7 cellular contexts compared by ENCODE assay signal in the genomic region with DNA sequence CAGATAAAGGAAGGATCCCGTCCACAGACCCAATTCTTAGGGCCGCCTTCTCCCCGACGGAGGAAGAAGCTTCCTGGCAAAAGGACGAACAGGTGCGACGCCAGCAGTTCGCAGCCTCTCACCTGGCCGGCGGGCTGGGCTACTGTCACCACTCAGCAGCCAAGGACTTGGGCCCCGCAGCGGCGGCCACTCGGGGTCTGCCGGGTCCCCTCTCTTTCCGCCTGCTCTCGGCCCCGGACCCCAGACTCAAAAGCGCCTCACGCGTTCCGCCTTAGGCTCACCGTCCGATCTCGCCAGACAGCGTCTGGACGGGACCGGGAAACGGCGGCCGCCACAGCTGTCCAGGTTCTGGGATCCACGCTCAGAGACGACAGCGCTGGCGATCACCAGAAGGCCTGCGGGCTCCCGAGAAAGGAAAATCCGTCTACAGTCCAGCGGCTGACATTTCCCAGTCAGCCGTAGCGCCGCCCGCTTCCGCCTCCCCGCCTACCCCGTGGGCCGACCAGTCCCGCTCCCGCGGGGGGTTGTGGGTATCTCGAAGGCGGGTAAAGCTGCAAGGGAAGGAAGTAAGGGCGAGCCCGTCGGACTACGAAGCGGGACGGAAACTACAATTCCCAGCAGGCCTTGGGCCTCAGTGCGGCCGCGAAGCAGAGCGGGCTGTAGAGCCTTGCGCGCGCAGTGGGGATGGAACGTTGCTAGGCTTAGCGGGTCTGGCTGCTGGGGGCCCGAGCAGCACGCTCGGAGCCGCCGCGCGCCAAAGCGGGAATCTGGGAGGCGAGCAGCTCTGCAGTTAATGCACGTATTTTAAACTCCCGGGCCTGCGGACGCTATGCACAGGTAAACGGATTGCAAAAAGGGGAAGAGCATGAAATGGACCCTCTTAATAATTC. TPM values are rescaled to one million over a fixed set of nuclear protein-coding genes. Genes with fewer than 3 reads are reported as not detected.
DNase-seq lines count a peak whose midpoint lies in the region; ATAC-seq, FAIRE-seq and TF ChIP-seq lines count a peak whose summit lies in the region.

Gene LMBRD2 (minus strand): TSS at position 454 of the 890 bp plus-strand sequence. CDS start 8,538 bp downstream, outside the sequence.
Gene SKP2 (plus strand): TSS at position 678 of the 890 bp plus-strand sequence. CDS start 152 bp downstream, at position 830.

- H3K4me2 ChIP-seq in hepatocyte, result peak within 1 kb of the TSS; percentile 90

- TF ChIP-seq CTCF in hepatocyte (IDR thresholded peaks at IDR 0.05; ENCODE audit: poor library complexity), result no peak

- H3K27me3 ChIP-seq in hepatocyte, result no peaks in the 10 kb centered on the region

- no peaks in the 10 kb centered on the region for H3K9me2 ChIP-seq in hepatocyte (replicated peaks; ENCODE audit: insufficient read depth)

- peak; percentile 98 for FAIRE-seq in GM18507 (lab: Jason Lieb, UNC)

- H3K4me1 ChIP-seq in hepatocyte (ENCODE audit: insufficient read depth), result peaks cover 31% of the 10 kb centered on the region

- H3K79me2 ChIP-seq in hepatocyte, result peaks cover 70% of the 10 kb centered on the region

- no peaks in the 10 kb centered on the region for H4K20me1 ChIP-seq in hepatocyte (ENCODE audit: insufficient read depth, poor library complexity, severe bottlenecking)

- peak within 1 kb of the TSS; percentile 42 for H3K4me3 ChIP-seq in hepatocyte

- DNase-seq in GM18507 (ENCODE audit: extremely low spot score, insufficient read length, low read depth) (peak; percentile 87), NCI-H2029 treated with DMSO at 0.1 percent for 48 hours (lab: John Stamatoyannopoulos, UW) (peak; percentile 89), T-helper 9 cell (peak; percentile 95), astrocyte of the hippocampus (ENCODE audit: low read depth, low spot score) (peak; percentile 99), hepatocyte (ENCODE audit: low spot score) (peak; percentile 98), renal cortical epithelial cell (ENCODE audit: low read depth) (peak; percentile 94)

- H3K9me3 ChIP-seq in hepatocyte (ENCODE audit: low read depth), result no peaks in the 10 kb centered on the region

- H3K27ac ChIP-seq in hepatocyte, result peak within 1 kb of the TSS; percentile 77

- WGBS in hepatocyte (ENCODE audit: low lambda C conversion rate, missing lambda C conversion rate), result 2% methylated on average over 81 of the region's 81 CpGs

- peak; percentile 99 for ATAC-seq in HG02981 (IDR thresholded peaks at IDR 0.05; ENCODE audit: unreplicated experiment)

- H2AFZ ChIP-seq in hepatocyte, result peak within 1 kb of the TSS; percentile 72

- no peaks in the 10 kb centered on the region for H3K36me3 ChIP-seq in hepatocyte (replicated peaks; ENCODE audit: insufficient read depth, low read depth)

RNA-seq across cellular contexts. Expression of gene LMBRD2, which starts in this region (rescaled TPM):
- 26.9 and 27.9 TPM in 2 replicates for total RNA-seq in hepatocyte
- 3.2 and 4.5 TPM in 2 replicates for polyA plus RNA-seq in hepatocyte
- total RNA-seq in renal cortical epithelial cell, result 18.7 and 19.3 TPM in 2 replicates

RNA-seq across cellular contexts. Expression of gene SKP2, which starts in this region (rescaled TPM):
- total RNA-seq in hepatocyte, result 97.5 and 103 TPM in 2 replicates
- polyA plus RNA-seq in hepatocyte, result 55.5 and 64.6 TPM in 2 replicates
- 15.1 and 22.7 TPM in 2 replicates for total RNA-seq in renal cortical epithelial cell

Comparison
In these comparisons a context has a peak if more than half of its experiments do, and no peak if none do; other contexts are left out.
1. Peak in every context shown above with its lines: DNase-seq, ATAC-seq, H3K4me3 ChIP-seq and H3K27ac ChIP-seq.